In genomic region chr14:22449612-22449930, GRCh38 we compare ENCODE assay signal across 13 cellular contexts.
"Had no signal": no experiment of that assay in that cellular context is flagged by ENCODE, and none has a peak within 500 bp of the region (broad histone marks: within the 10 kb centered on the region; RNA-seq: fewer than 3 reads in every experiment).

No MANE protein-coding gene starts in this region.

- ATAC-seq: activated CD8-positive, alpha-beta T cell treated with anti-CD3 and anti-CD28 coated beads, Interleukin-2, amount 10 ng/mL, durations not matched to agents 7 days and 5 days; stimulated activated effector memory CD8-positive, alpha-beta T cell treated with anti-CD3 and anti-CD28 coated beads, Interleukin-12 subunit alpha, Interleukin-12 subunit beta, amount 100 ng/mL, for 72 hours; T-helper 17 cell; WTC11 had no signal

- H3K9me3 ChIP-seq: testis had no signal

- H3K9me3 Mint-ChIP-seq: activated naive CD4-positive, alpha-beta T cell treated with anti-CD3 and anti-CD28 coated beads for 36 hours; endodermal cell; stimulated activated effector memory CD8-positive, alpha-beta T cell treated with anti-CD3 and anti-CD28 coated beads, Interleukin-12 subunit alpha, Interleukin-12 subunit beta, amount 100 ng/mL, for 72 hours; WTC11 had no signal

- H3K4me3 Mint-ChIP-seq: activated CD8-positive, alpha-beta T cell treated with anti-CD3 and anti-CD28 coated beads, Interleukin-2, amount 10 ng/mL, durations not matched to agents 7 days and 5 days; activated naive CD4-positive, alpha-beta T cell treated with anti-CD3 and anti-CD28 coated beads for 36 hours; endodermal cell; stimulated activated effector memory CD8-positive, alpha-beta T cell treated with anti-CD3 and anti-CD28 coated beads, Interleukin-12 subunit alpha, Interleukin-12 subunit beta, amount 100 ng/mL, for 72 hours; T-helper 17 cell; WTC11 had no signal

- H3K4me2 ChIP-seq: smooth muscle cell had no signal

- DNase-seq: activated CD4-positive, alpha-beta T cell treated with anti-CD3 and anti-CD28 coated beads for 48 hours; activated CD8-positive, alpha-beta memory T cell treated with anti-CD3 and anti-CD28 coated beads, Interleukin-2, amount 50 U/mL, for 48 hours; activated CD8-positive, alpha-beta T cell treated with anti-CD3 and anti-CD28 coated beads, Interleukin-2, amount 10 ng/mL, durations not matched to agents 7 days and 5 days; activated naive CD4-positive, alpha-beta T cell treated with anti-CD3 and anti-CD28 coated beads for 36 hours; amniotic stem cell; brain microvascular endothelial cell; posterior cingulate gyrus; T-helper 17 cell; testis had no signal

- H3K27ac ChIP-seq: brain microvascular endothelial cell, testis had no signal

- H3K27ac Mint-ChIP-seq: activated CD8-positive, alpha-beta T cell treated with anti-CD3 and anti-CD28 coated beads, Interleukin-2, amount 10 ng/mL, durations not matched to agents 7 days and 5 days; activated naive CD4-positive, alpha-beta T cell treated with anti-CD3 and anti-CD28 coated beads for 36 hours; endodermal cell; stimulated activated effector memory CD8-positive, alpha-beta T cell treated with anti-CD3 and anti-CD28 coated beads, Interleukin-12 subunit alpha, Interleukin-12 subunit beta, amount 100 ng/mL, for 72 hours; T-helper 17 cell; WTC11 had no signal

- H3K4me3 ChIP-seq: smooth muscle cell, testis had no signal

- H3K27me3 Mint-ChIP-seq: T-helper 17 cell had no signal

- H3K36me3 ChIP-seq: brain microvascular endothelial cell had no signal

- H3K4me1 Mint-ChIP-seq: stimulated activated effector memory CD8-positive, alpha-beta T cell treated with anti-CD3 and anti-CD28 coated beads, Interleukin-12 subunit alpha, Interleukin-12 subunit beta, amount 100 ng/mL, for 72 hours; T-helper 17 cell had no signal

- H3K36me3 Mint-ChIP-seq: WTC11 had no signal

- H3K4me1 ChIP-seq: testis had no signal

- H3K27me3 ChIP-seq: brain microvascular endothelial cell, testis had no signal
